Comparison of ENCODE assay signal across 20 cellular contexts in the genomic region with DNA sequence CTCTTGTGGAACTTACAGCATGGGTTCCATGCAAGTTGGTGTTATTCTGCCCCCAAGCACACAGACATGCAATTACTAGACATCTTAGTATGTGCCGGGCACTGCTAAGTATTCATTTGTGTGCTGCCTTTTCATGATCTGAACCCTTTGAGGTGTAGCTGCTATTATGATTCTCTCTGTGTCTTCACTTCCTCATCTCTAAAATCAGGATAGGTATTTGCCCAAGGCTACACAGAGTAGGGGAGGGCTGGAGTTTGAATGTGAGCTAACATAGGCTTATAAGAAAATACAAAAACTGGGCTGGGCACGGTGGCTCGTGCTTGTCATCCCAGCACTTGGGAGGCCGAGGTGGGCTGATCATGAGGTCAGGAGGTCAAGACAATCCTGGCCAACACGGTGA. TPM values are rescaled to one million over a fixed set of nuclear protein-coding genes. Genes with fewer than 3 reads are reported as not detected.
DNase-seq lines count a peak whose midpoint lies in the region; ATAC-seq, FAIRE-seq and TF ChIP-seq lines count a peak whose summit lies in the region.
"Had no signal": no experiment of that assay in that cellular context is flagged by ENCODE, and none has a peak within 500 bp of the region (broad histone marks: within the 10 kb centered on the region; RNA-seq: fewer than 3 reads in every experiment).

No MANE protein-coding gene starts in this region.

- no peak overlapping the region for H2AFZ ChIP-seq in GM23338

- peaks cover 3% of the 10 kb centered on the region for H3K4me1 Mint-ChIP-seq in activated naive CD4-positive, alpha-beta T cell treated with anti-CD3 and anti-CD28 coated beads for 36 hours (ENCODE audit: low read depth)
- no peaks in the 10 kb centered on the region for H3K4me1 Mint-ChIP-seq in T-helper 17 cell
- H3K4me1 Mint-ChIP-seq in type B pancreatic cell (ENCODE audit: unreplicated experiment) = no peaks in the 10 kb centered on the region
- H3K4me1 Mint-ChIP-seq in GM23338 = no peaks in the 10 kb centered on the region
- H3K4me1 Mint-ChIP-seq: IgD-negative memory B cell had no signal

- no peak for ATAC-seq in T-helper 17 cell
- no peak for ATAC-seq in HG03521 (IDR thresholded peaks at IDR 0.05; ENCODE audit: unreplicated experiment)
- no peak for ATAC-seq in GM23338
- ATAC-seq: HepG2 had no signal

- no peak overlapping the region for H3K27ac ChIP-seq in GM23338 (ENCODE audit: low read depth)
- H3K27ac ChIP-seq: C4-2B had no signal

- no peaks in the 10 kb centered on the region for H3K4me1 ChIP-seq in GM23338 (ENCODE audit: insufficient read depth)

- CTCF ChIA-PET in activated naive CD4-positive, alpha-beta T cell treated with anti-CD3 and anti-CD28 coated beads for 36 hours (lab: Charles Lee) = interaction anchor here (0.6 to 6.3 kb wide), 3 partner anchors 8 to 21 kb away, joined by 3 to 43 read pairs (median 3); no protein-coding TSS in a partner anchor

- no peaks in the 10 kb centered on the region for H3K9me3 Mint-ChIP-seq in activated naive CD4-positive, alpha-beta T cell treated with anti-CD3 and anti-CD28 coated beads for 36 hours
- H3K9me3 Mint-ChIP-seq in type B pancreatic cell (no peaks in the 10 kb centered on the region), GM23338 (no peaks in the 10 kb centered on the region)
- H3K9me3 Mint-ChIP-seq: CD4-positive, alpha-beta T cell; IgD-negative memory B cell had no signal

- peaks cover 40% of the 10 kb centered on the region for H3K36me3 ChIP-seq in GM23338 (ENCODE audit: insufficient read depth)

- H3K36me3 Mint-ChIP-seq in activated naive CD4-positive, alpha-beta T cell treated with anti-CD3 and anti-CD28 coated beads for 36 hours (ENCODE audit: low read depth) = peaks cover 23% of the 10 kb centered on the region
- H3K36me3 Mint-ChIP-seq in T-helper 17 cell (ENCODE audit: low read depth) (peaks cover 7% of the 10 kb centered on the region), type B pancreatic cell (peaks cover 13% of the 10 kb centered on the region), GM23338 (ENCODE audit: low read depth) (peaks cover 52% of the 10 kb centered on the region)

- no peaks in the 10 kb centered on the region for H3K9me3 ChIP-seq in T-helper 17 cell (ENCODE audit: control insufficient read depth, low read length, poor library complexity, severe bottlenecking)

- intact Hi-C loops in activated naive CD4-positive, alpha-beta T cell treated with anti-CD3 and anti-CD28 coated beads for 36 hours (cut with micrococcal nuclease) = loop anchor here (10.0 kb wide), 1 partner anchor 1252 kb away; no protein-coding TSS in a partner anchor

- H3K4me3 Mint-ChIP-seq in activated naive CD4-positive, alpha-beta T cell treated with anti-CD3 and anti-CD28 coated beads for 36 hours = no peak overlapping the region
- H3K4me3 Mint-ChIP-seq in T-helper 17 cell (no peak overlapping the region), type B pancreatic cell (peak overlapping the region; percentile 46), GM23338 (no peak overlapping the region)
- H3K4me3 Mint-ChIP-seq: CD4-positive, alpha-beta T cell; IgD-negative memory B cell had no signal

- H3K9me2 ChIP-seq in GM23338 (ENCODE audit: insufficient read depth) = no peaks in the 10 kb centered on the region

- TF ChIP-seq CTCF in type B pancreatic cell (conservative IDR thresholded peaks at IDR 0.05) (no peak), GM23338 (conservative IDR thresholded peaks at IDR 0.05; ENCODE audit: low read depth in 2 of 2) (no peak)

- no peak for FAIRE-seq in GM12891 (lab: Jason Lieb, UNC)
- FAIRE-seq: A204.1, GM18507, HepG2 had no signal

- TF ChIP-seq POLR2A in GM12891 (IDR thresholded peaks at IDR 0.05; ENCODE audit: low read depth, low read length) = no peak

- peak overlapping the region; percentile 59 for H3K27ac Mint-ChIP-seq in activated naive CD4-positive, alpha-beta T cell treated with anti-CD3 and anti-CD28 coated beads for 36 hours
- peak overlapping the region; percentile 32 for H3K27ac Mint-ChIP-seq in T-helper 17 cell
- H3K27ac Mint-ChIP-seq in type B pancreatic cell = peak overlapping the region; percentile 79
- no peak overlapping the region for H3K27ac Mint-ChIP-seq in GM23338
- H3K27ac Mint-ChIP-seq: CD4-positive, alpha-beta T cell; IgD-negative memory B cell had no signal

- H3K4me2 ChIP-seq in GM23338 = no peak overlapping the region

- no peaks in the 10 kb centered on the region for H3K27me3 Mint-ChIP-seq in activated naive CD4-positive, alpha-beta T cell treated with anti-CD3 and anti-CD28 coated beads for 36 hours (ENCODE audit: low read depth)
- H3K27me3 Mint-ChIP-seq in T-helper 17 cell (no peaks in the 10 kb centered on the region), type B pancreatic cell (no peaks in the 10 kb centered on the region), GM23338 (ENCODE audit: insufficient read depth, low read depth, poor library complexity) (no peaks in the 10 kb centered on the region)
- H3K27me3 Mint-ChIP-seq: CD4-positive, alpha-beta T cell; IgD-negative memory B cell had no signal

- no peaks in the 10 kb centered on the region for H4K20me1 ChIP-seq in GM23338 (replicated peaks; ENCODE audit: insufficient read depth)

- no peak overlapping the region for H3K4me3 ChIP-seq in GM23338

- H3K27me3 ChIP-seq in GM23338 (ENCODE audit: insufficient read depth) = no peaks in the 10 kb centered on the region

- no peaks in the 10 kb centered on the region for H3F3A ChIP-seq in GM23338 (replicated peaks; ENCODE audit: low read depth)

- no peak for DNase-seq in activated naive CD4-positive, alpha-beta T cell treated with anti-CD3 and anti-CD28 coated beads for 36 hours
- no peak for DNase-seq in activated naive CD4-positive, alpha-beta T cell (lab: John Stamatoyannopoulos, UW)
- DNase-seq in GM12891 (ENCODE audit: insufficient read length, low spot score) (no peak), T-helper 17 cell (no peak), type B pancreatic cell (ENCODE audit: extremely low spot score, unreplicated experiment) (no peak), GM23338 (ENCODE audit: low spot score) (no peak)
- DNase-seq: ACHN; AML-193; CD4-positive, alpha-beta T cell; DMS153; GDM1; GOT3; H7; KBM-7 had no signal

- H3K79me2 ChIP-seq in GM23338 (replicated peaks; ENCODE audit: insufficient read depth) = no peaks in the 10 kb centered on the region

TF ChIP-seq in GM12891, 5 proteins besides CTCF, POLR2A, EP300 and RAD21:
- peak; percentile 58 for TF ChIP-seq SPI1 (IDR thresholded peaks at IDR 0.05; ENCODE audit: low read depth, low read length)
- no peak for TF ChIP-seq POU2F2 (IDR thresholded peaks at IDR 0.05; ENCODE audit: low read depth, low read length)

TF ChIP-seq in GM23338, 12 proteins besides CTCF, POLR2A, EP300 and RAD21:
- TF ChIP-seq EZH2phosphoT487 (IDR thresholded peaks at IDR 0.05; ENCODE audit: unreplicated experiment) = no peak

RNA-seq across cellular contexts. Expression of a gene that starts 27.2 kb away (rescaled TPM):
- total RNA-seq in activated naive CD4-positive, alpha-beta T cell treated with anti-CD3 and anti-CD28 coated beads for 36 hours = 10 to 100 TPM; 21.4 to 22.8 TPM
- polyA plus RNA-seq in GM12891 (2012; ENCODE audit: low read depth, missing spikeins) = 17.5 TPM
- total RNA-seq in T-helper 17 cell (10 to 100 TPM; 21.0 to 27.8 TPM), type B pancreatic cell (ENCODE audit: low replicate concordance) (32.1 and 33.6 TPM in 2 replicates)
- 48.7 and 53.8 TPM in 2 replicates for total RNA-seq in GM23338 (2014; rRNA removed; shearing (Covaris generic))
- 15.0 and 20.5 TPM in 2 replicates for polyA plus RNA-seq in GM23338 (2016; fragmentation: Nextera tagmentation; extraction: Ambion mirVana)

RNA-seq across cellular contexts. Expression of a gene that starts 27.5 kb away (rescaled TPM):
- under 1 TPM; 0.86 TPM for total RNA-seq in activated naive CD4-positive, alpha-beta T cell treated with anti-CD3 and anti-CD28 coated beads for 36 hours
- 1.4 TPM for polyA plus RNA-seq in GM12891 (2012; ENCODE audit: low read depth, missing spikeins)
- total RNA-seq in T-helper 17 cell (not detected), type B pancreatic cell (ENCODE audit: low replicate concordance) (0.64 and 4.7 TPM in 2 replicates)
- total RNA-seq in GM23338 (2014; rRNA removed; shearing (Covaris generic)) = 0.89 and 1.7 TPM in 2 replicates
- 1.5 and 1.8 TPM in 2 replicates for polyA plus RNA-seq in GM23338 (2016; fragmentation: Nextera tagmentation; extraction: Ambion mirVana)
- polyA plus RNA-seq: IgD-negative memory B cell had no signal
